31 cellular contexts compared by ENCODE assay signal in the genomic region with DNA sequence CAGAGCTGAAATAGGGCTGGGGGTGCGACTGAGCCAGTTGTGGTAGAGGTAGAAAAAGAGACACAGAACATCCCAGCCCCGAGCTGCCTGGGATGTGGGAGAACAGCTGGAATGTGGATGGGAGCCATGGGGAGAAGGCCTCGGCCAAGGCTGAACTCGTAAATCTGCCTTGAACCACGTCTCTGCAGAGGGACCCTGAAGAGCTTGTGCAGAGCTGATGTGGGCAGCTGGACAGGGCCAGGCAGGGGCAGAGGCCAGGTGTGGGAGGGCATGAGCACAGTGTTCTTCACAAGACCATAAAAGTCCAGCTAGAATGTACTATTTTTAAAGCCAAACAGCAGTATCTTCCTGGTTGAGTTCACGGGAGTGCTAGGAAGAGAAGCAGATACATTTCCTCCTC. TPM values are rescaled to one million over a fixed set of nuclear protein-coding genes. Genes with fewer than 3 reads are reported as not detected.
"Had no signal": no experiment of that assay in that cellular context is flagged by ENCODE, and none has a peak within 500 bp of the region (broad histone marks: within the 10 kb centered on the region; RNA-seq: fewer than 3 reads in every experiment).

No MANE protein-coding gene starts in this region.

- H3K4me1 ChIP-seq: ascending aorta, body of pancreas, SJSA1 had no signal

- H3K36me3 ChIP-seq: ascending aorta, SJSA1 had no signal

- H3K4me3 ChIP-seq: ascending aorta, body of pancreas, SJSA1 had no signal

- FAIRE-seq: TTC549 had no signal

- H3K9me3 ChIP-seq: ascending aorta, body of pancreas, SJSA1 had no signal

- H3K27me3 ChIP-seq: ascending aorta, body of pancreas, SJSA1 had no signal

- DNase-seq: activated B cell treated with CpG ODN at 0.5 μM for 24 hours; activated CD4-positive, alpha-beta memory T cell treated with anti-CD3 and anti-CD28 coated beads, Interleukin-2, amount 10 ng/mL, durations not matched to agents 7 days and 5 days; activated CD4-positive, alpha-beta T cell treated with anti-CD3 and anti-CD28 coated beads for 1 hour; activated CD4-positive, alpha-beta T cell treated with anti-CD3 and anti-CD28 coated beads, Interleukin-2, amount 50 U/mL, for 1 hour; activated effector memory CD4-positive, alpha-beta T cell treated with Interleukin-2 at 50 U/mL for 16 hours; activated naive CD4-positive, alpha-beta T cell; amniotic stem cell; body of pancreas; central memory CD4-positive, alpha-beta T cell; IMR-90; KG1; NCI-H1092 treated with DMSO at 0.1 percent for 48 hours; NCI-H1417 treated with DMSO at 0.1 percent for 48 hours; NCI-H1694; NCI-H2029 treated with DMSO at 0.1 percent for 48 hours; NCI-H510A treated with DMSO at 0.1 percent for 48 hours; NCI-H69; NK-92 treated with Interleukin-12 subunit alpha and Interleukin-12 subunit beta, amount 100 ng/mL, for 24 hours; OCI-M1; SHP77; SW 1271 had no signal

- H3K27ac ChIP-seq: ascending aorta, body of pancreas, SJSA1 had no signal

- ATAC-seq: body of pancreas, Panc1, SK-N-SH treated with all-trans-retinoic acid at 6 μM for 48 hours had no signal

RNA-seq across cellular contexts. Expression of a gene that starts 5.7 kb away (rescaled TPM):
- total RNA-seq: activated CD4-positive, alpha-beta memory T cell treated with anti-CD3 and anti-CD28 coated beads, Interleukin-2, amount 10 ng/mL, durations not matched to agents 7 days and 5 days; activated CD8-positive, alpha-beta memory T cell treated with anti-CD3 and anti-CD28 coated beads for 36 hours; activated T-helper 1 cell treated with anti-CD3 and anti-CD28 coated beads, Interleukin-12 subunit alpha, Interleukin-12 subunit beta, Interleukin-2, Interleukin-4 antibody, amounts not matched to agents 30 ng/mL and 10 ng/mL and 1 ng/mL, durations not matched to agents 14 hours and 24 hours and 36 hours; ascending aorta; bronchial epithelial cell; IMR-90; LHCN-M2; M059J; SJSA1 had no signal
- polyA plus RNA-seq: IMR-90 had no signal

RNA-seq across cellular contexts. Expression of a gene that starts 15.3 kb away (rescaled TPM):
- total RNA-seq: activated B cell treated with CpG ODN at 0.5 μM for 24 hours; activated CD4-positive, alpha-beta memory T cell treated with anti-CD3 and anti-CD28 coated beads, Interleukin-2, amount 10 ng/mL, durations not matched to agents 7 days and 5 days; activated CD8-positive, alpha-beta memory T cell treated with anti-CD3 and anti-CD28 coated beads for 36 hours; activated T-helper 1 cell treated with anti-CD3 and anti-CD28 coated beads, Interleukin-12 subunit alpha, Interleukin-12 subunit beta, Interleukin-2, Interleukin-4 antibody, amounts not matched to agents 30 ng/mL and 10 ng/mL and 1 ng/mL, durations not matched to agents 14 hours and 24 hours and 36 hours; ascending aorta; body of pancreas; bronchial epithelial cell; IMR-90; LHCN-M2; M059J; SJSA1 had no signal
- polyA plus RNA-seq: IMR-90 had no signal

RNA-seq across cellular contexts. Expression of a gene that starts 30.9 kb away (rescaled TPM):
- total RNA-seq: ascending aorta, bronchial epithelial cell, IMR-90, SJSA1 had no signal
